ENCODE assay signal across 8 cellular contexts in genomic region chr2:85066874-85067351, GRCh38.
A peak's percentile ranks its signal among the peaks of the same experiment; 100 is the strongest.
DNase-seq lines count a peak whose midpoint lies in the region; ATAC-seq, FAIRE-seq and TF ChIP-seq lines count a peak whose summit lies in the region.

No MANE protein-coding gene starts in this region.

- peak overlapping the region; percentile 65 for H3K4me2 ChIP-seq in A549

- FAIRE-seq in A549 (lab: Jason Lieb, UNC) (no peak), GM12892 (lab: Jason Lieb, UNC) (peak; percentile 72), small intestine (lab: Jason Lieb, UNC) (no peak)

- H3K36me3 ChIP-seq in breast epithelium (no peaks in the 10 kb centered on the region), small intestine (ENCODE audit: control insufficient read depth in 2 of 2, insufficient read depth in 2 of 2, low read length in 2 of 2) (no peaks in the 10 kb centered on the region)

- TF ChIP-seq RAD21 in A549 (conservative IDR thresholded peaks at IDR 0.05 in 1 of 2, IDR thresholded peaks at IDR 0.05 in 1 of 2) = peak; percentile 94

- POLR2A ChIA-PET in A549 (lab: Yijun Ruan, JAX) = interaction anchor here (0.7 to 0.9 kb wide), 3 partner anchors 10 to 221 kb away, joined by 3 to 4 read pairs (median 3); partner anchors contain the start of gene TCF7L1

- CTCF ChIA-PET in A549 (lab: Yijun Ruan, JAX) = interaction anchor here (0.5 to 18.0 kb wide), 85 partner anchors 8 to 605 kb away, joined by 3 to 376 read pairs (median 5); partner anchors contain the start of gene TCF7L1

- TF ChIP-seq CTCF in A549 (IDR thresholded peaks at IDR 0.05) (peak; percentile 97), breast epithelium (IDR thresholded peaks at IDR 0.05) (peak; percentile 54 to 86 (median 76))

- intact Hi-C loops in breast epithelium (cut with DNase I; ENCODE audit: low total_unique reads) = loop anchor here (5.0 kb wide), 1 partner anchor 220 kb away; no protein-coding TSS in a partner anchor

- ATAC-seq in A549 = peak; percentile 88 to 93
- no peak for ATAC-seq in GM21619 (IDR thresholded peaks at IDR 0.05; ENCODE audit: unreplicated experiment)

- H3K9me3 ChIP-seq in A549 = no peaks in the 10 kb centered on the region
- no peaks in the 10 kb centered on the region for H3K9me3 ChIP-seq in breast epithelium
- no peaks in the 10 kb centered on the region for H3K9me3 ChIP-seq in small intestine (ENCODE audit: control insufficient read depth, low read depth)

- WGBS in A549 (ENCODE audit: missing lambda C conversion rate) = 13% methylated on average over 19 of the region's 19 CpGs
- WGBS in small intestine, 3 donors = 6 to 8% (median 7%) methylated on average over 19 of the region's 19 CpGs

- H3K4me1 ChIP-seq in A549 (no peaks in the 10 kb centered on the region), breast epithelium (no peaks in the 10 kb centered on the region), small intestine (ENCODE audit: control insufficient read depth in 2 of 2, insufficient read depth in 1 of 2, low read depth in 1 of 2, low read length in 1 of 2) (no peaks in the 10 kb centered on the region)

- TF ChIP-seq POLR2A in A549 (IDR thresholded peaks at IDR 0.05; ENCODE audit: low read length) = no peak
- TF ChIP-seq POLR2A in GM12892 (IDR thresholded peaks at IDR 0.05; ENCODE audit: low read depth, low read length) = no peak
- no peak for TF ChIP-seq POLR2A in breast epithelium (IDR thresholded peaks at IDR 0.05)

- H3K27me3 ChIP-seq in breast epithelium (no peaks in the 10 kb centered on the region), small intestine (ENCODE audit: control insufficient read depth in 2 of 2, insufficient read depth in 2 of 2, low read length in 2 of 2) (no peaks in the 10 kb centered on the region)

- H3K27ac ChIP-seq in A549 (peak overlapping the region; percentile 45 to 68; a peak in 4 of 6 replicates), breast epithelium (no peak overlapping the region), small intestine (ENCODE audit: low read depth in 1 of 2, low read length in 1 of 2) (no peak overlapping the region)

- H3K4me3 ChIP-seq in A549 (peak overlapping the region; percentile 21; the same call in 2 of the 3 replicates), breast epithelium (peak overlapping the region; percentile 13 to 58 (median 37)), small intestine (ENCODE audit: low read depth in 1 of 2, low read length in 2 of 2) (no peak overlapping the region)

- TF ChIP-seq EP300 in A549 (IDR thresholded peaks at IDR 0.05) = no peak

- DNase-seq in A549 (ENCODE audit: low read depth in 1 of 2, low spot score in 1 of 2) (peak; percentile 77 to 87), GM12892 (ENCODE audit: insufficient read length) (no peak), M059J (ENCODE audit: low read depth) (peak; percentile 66), SKM-1 treated with dmso at 0.1 percent for 144 hours (lab: John Stamatoyannopoulos, UW; ENCODE audit: unreplicated experiment) (peak; percentile 76), breast epithelium (ENCODE audit: low spot score in 2 of 2) (peak; percentile 55 to 77), iPS-NIHi11 (ENCODE audit: low spot score) (peak; percentile 84), small intestine (peak; percentile 51)

TF ChIP-seq in A549, 52 proteins besides CTCF, POLR2A, EP300 and RAD21:
- TF ChIP-seq ZSCAN20 (CRISPR knock-in tag; IDR thresholded peaks at IDR 0.05) (no peak), ELK1 (IDR thresholded peaks at IDR 0.05; ENCODE audit: low read depth, low read length) (no peak), EHF (CRISPR knock-in tag; IDR thresholded peaks at IDR 0.05) (no peak), RNF2 (IDR thresholded peaks at IDR 0.05; ENCODE audit: borderline replicate concordance, low read depth) (no peak), HDAC2 (IDR thresholded peaks at IDR 0.05) (no peak), HES2 (IDR thresholded peaks at IDR 0.05) (no peak), SMC3 (IDR thresholded peaks at IDR 0.05) (peak; percentile 98), E2F6 (IDR thresholded peaks at IDR 0.05; ENCODE audit: borderline replicate concordance, low read depth) (no peak), JUN (IDR thresholded peaks at IDR 0.05) (peak in 1 of 2 experiments; percentile 34; a peak in 1 of 5 replicates), TP53 (CRISPR knock-in tag; IDR thresholded peaks at IDR 0.05) (no peak), CBX8 (IDR thresholded peaks at IDR 0.05) (no peak), NPAS2 (CRISPR knock-in tag; IDR thresholded peaks at IDR 0.05; ENCODE audit: borderline replicate concordance) (no peak), GATA3 (IDR thresholded peaks at IDR 0.05; ENCODE audit: borderline replicate concordance) (no peak)

Comparison
In these comparisons a context has a peak if more than half of its experiments do, and no peak if none do; other contexts are left out.
1. H3K27ac ChIP-seq: peak in A549 (2 of 2); none in breast epithelium (0 of 2) and small intestine (0 of 2).
2. H3K4me3 ChIP-seq: peak in A549 (single experiment) and breast epithelium (3 of 3); none in small intestine (0 of 2).